8 cellular contexts compared by ENCODE assay signal in the genomic region with DNA sequence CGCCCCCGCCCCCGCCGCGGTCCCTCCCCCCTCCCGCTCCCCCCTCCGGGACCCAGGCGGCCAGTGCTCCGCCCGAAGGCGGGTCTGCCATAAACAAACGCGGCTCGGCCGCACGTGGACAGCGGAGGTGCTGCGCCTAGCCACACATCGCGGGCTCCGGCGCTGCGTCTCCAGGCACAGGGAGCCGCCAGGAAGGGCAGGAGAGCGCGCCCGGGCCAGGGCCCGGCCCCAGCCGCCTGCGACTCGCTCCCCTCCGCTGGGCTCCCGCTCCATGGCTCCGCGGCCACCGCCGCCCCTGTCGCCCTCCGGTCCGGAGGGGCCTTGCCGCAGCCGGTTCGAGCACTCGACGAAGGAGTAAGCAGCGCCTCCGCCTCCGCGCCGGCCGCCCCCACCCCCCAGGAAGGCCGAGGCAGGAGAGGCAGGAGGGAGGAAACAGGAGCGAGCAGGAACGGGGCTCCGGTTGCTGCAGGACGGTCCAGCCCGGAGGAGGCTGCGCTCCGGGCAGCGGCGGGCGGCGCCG. TPM values are rescaled to one million over a fixed set of nuclear protein-coding genes. Genes with fewer than 3 reads are reported as not detected.
A peak's percentile ranks its signal among the peaks of the same experiment; 100 is the strongest.
DNase-seq lines count a peak whose midpoint lies in the region; ATAC-seq and TF ChIP-seq lines count a peak whose summit lies in the region.

A gene with protein sequence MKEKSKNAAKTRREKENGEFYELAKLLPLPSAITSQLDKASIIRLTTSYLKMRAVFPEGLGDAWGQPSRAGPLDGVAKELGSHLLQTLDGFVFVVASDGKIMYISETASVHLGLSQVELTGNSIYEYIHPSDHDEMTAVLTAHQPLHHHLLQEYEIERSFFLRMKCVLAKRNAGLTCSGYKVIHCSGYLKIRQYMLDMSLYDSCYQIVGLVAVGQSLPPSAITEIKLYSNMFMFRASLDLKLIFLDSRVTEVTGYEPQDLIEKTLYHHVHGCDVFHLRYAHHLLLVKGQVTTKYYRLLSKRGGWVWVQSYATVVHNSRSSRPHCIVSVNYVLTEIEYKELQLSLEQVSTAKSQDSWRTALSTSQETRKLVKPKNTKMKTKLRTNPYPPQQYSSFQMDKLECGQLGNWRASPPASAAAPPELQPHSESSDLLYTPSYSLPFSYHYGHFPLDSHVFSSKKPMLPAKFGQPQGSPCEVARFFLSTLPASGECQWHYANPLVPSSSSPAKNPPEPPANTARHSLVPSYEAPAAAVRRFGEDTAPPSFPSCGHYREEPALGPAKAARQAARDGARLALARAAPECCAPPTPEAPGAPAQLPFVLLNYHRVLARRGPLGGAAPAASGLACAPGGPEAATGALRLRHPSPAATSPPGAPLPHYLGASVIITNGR (plus strand): TSS at position 90 of the 520 bp plus-strand sequence. CDS start 632 bp downstream, outside the sequence.

- no peak within 1 kb of the TSS for H3K27ac ChIP-seq in skin epidermis

- peak within 1 kb of the TSS; percentile 7 to 39 (median 30) for H3K4me3 ChIP-seq in skin epidermis

- peaks cover 29% of the 10 kb centered on the region for H3K4me1 Mint-ChIP-seq in glutamatergic neuron (ENCODE audit: low read depth, unreplicated experiment)

- peaks cover 43% of the 10 kb centered on the region for H3K27me3 Mint-ChIP-seq in glutamatergic neuron (ENCODE audit: unreplicated experiment)

- H3K27ac Mint-ChIP-seq in glutamatergic neuron (ENCODE audit: unreplicated experiment) = no peak within 1 kb of the TSS

- peaks cover 10% of the 10 kb centered on the region for H3K9me3 Mint-ChIP-seq in glutamatergic neuron (ENCODE audit: unreplicated experiment)

- peak within 1 kb of the TSS; percentile 74 for H3K4me3 Mint-ChIP-seq in glutamatergic neuron (ENCODE audit: unreplicated experiment)

- ATAC-seq in GM21619 (IDR thresholded peaks at IDR 0.05; ENCODE audit: unreplicated experiment) = no peak
- ATAC-seq in HG03108 (IDR thresholded peaks at IDR 0.05; ENCODE audit: unreplicated experiment) = no peak

- peak; percentile 18 to 19 for DNase-seq in activated CD4-positive, alpha-beta T cell treated with anti-CD3 and anti-CD28 coated beads, Interleukin-2, amount 50 U/mL, for 48 hours
- DNase-seq in activated CD4-positive, alpha-beta T cell treated with anti-CD3 and anti-CD28 coated beads for 1 hour = no peak
- peak; percentile 84 for DNase-seq in RKO (ENCODE audit: low spot score)
- DNase-seq in glutamatergic neuron = peak; percentile 66
- no peak for DNase-seq in activated effector memory CD4-positive, alpha-beta T cell treated with anti-CD3 and anti-CD28 coated beads, Interleukin-2, amount 50 U/mL, for 16 hours

- no peak for TF ChIP-seq CTCF in glutamatergic neuron (IDR thresholded peaks at IDR 0.05; ENCODE audit: partially characterized antibody, unreplicated experiment)

- no peaks in the 10 kb centered on the region for H3K36me3 Mint-ChIP-seq in glutamatergic neuron (ENCODE audit: unreplicated experiment)

RNA-seq across cellular contexts. Expression of the gene that starts here (rescaled TPM):
- 4.8 TPM for total RNA-seq in glutamatergic neuron (ENCODE audit: unreplicated experiment)

Comparison
In these comparisons a context has a peak if more than half of its experiments do, and no peak if none do; other contexts are left out.
1. DNase-seq: peak in activated CD4-positive, alpha-beta T cell treated with anti-CD3 and anti-CD28 coated beads, Interleukin-2, amount 50 U/mL, for 48 hours (2 of 2), RKO (single experiment) and glutamatergic neuron (single experiment); none in activated CD4-positive, alpha-beta T cell treated with anti-CD3 and anti-CD28 coated beads for 1 hour (single experiment) and activated effector memory CD4-positive, alpha-beta T cell treated with anti-CD3 and anti-CD28 coated beads, Interleukin-2, amount 50 U/mL, for 16 hours (single experiment).